In genomic region chr20:3767434-3768341, GRCh38 we compare ENCODE assay signal across 8 cellular contexts. TPM values are rescaled to one million over a fixed set of nuclear protein-coding genes. Genes with fewer than 3 reads are reported as not detected.
DNase-seq lines count a peak whose midpoint lies in the region; ATAC-seq lines count a peak whose summit lies in the region.

ADISSP (minus strand) TSS chr20:3767753; CDS start chr20:3760100, 7,653 bp downstream.

- peak within 1 kb of the TSS; percentile 85 for H3K9ac ChIP-seq in rectal smooth muscle tissue (ENCODE audit: low read length)

- H3K36me3 ChIP-seq in rectal smooth muscle tissue (ENCODE audit: control insufficient read depth, insufficient read depth, low read length) (no peaks in the 10 kb centered on the region), aorta (ENCODE audit: control insufficient read depth in 1 of 2, insufficient read depth in 2 of 2, low read length in 1 of 2) (no peaks in the 10 kb centered on the region)

- ATAC-seq in GM18508 (IDR thresholded peaks at IDR 0.05; ENCODE audit: insufficient read depth, unreplicated experiment) (peak; percentile 79), HG03025 (IDR thresholded peaks at IDR 0.05; ENCODE audit: low FRiP score, unreplicated experiment) (peak; percentile 83), aorta (ENCODE audit: low FRiP score) (peak; percentile 97)

- H3K4me3 ChIP-seq in rectal smooth muscle tissue (ENCODE audit: low read length) (peak within 1 kb of the TSS; percentile 82), aorta (ENCODE audit: low read length in 2 of 2) (peak within 1 kb of the TSS; percentile 22 to 52)

- DNase-seq in NCI-H2081 (lab: John Stamatoyannopoulos, UW) (peak; percentile 98), T1000 (lab: John Stamatoyannopoulos, UW) (peak; percentile 96), astrocyte of the hippocampus (ENCODE audit: low read depth, low spot score) (peak; percentile 100), hepatic stellate cell (ENCODE audit: low spot score) (peak; percentile 99), aorta (peak; percentile 100)

- peak within 1 kb of the TSS; percentile 96 for H3K27ac ChIP-seq in rectal smooth muscle tissue (ENCODE audit: low read depth, low read length)
- peak within 1 kb of the TSS; percentile 34 to 47 for H3K27ac ChIP-seq in aorta (ENCODE audit: low read depth in 1 of 2, low read length in 2 of 2)

- H3K27me3 ChIP-seq in rectal smooth muscle tissue (ENCODE audit: control insufficient read depth, insufficient read depth, low read length) (no peaks in the 10 kb centered on the region), aorta (ENCODE audit: control insufficient read depth in 1 of 2, insufficient read depth in 2 of 2, low read length in 1 of 2) (no peaks in the 10 kb centered on the region)

- H3K4me1 ChIP-seq in rectal smooth muscle tissue (ENCODE audit: control insufficient read depth, insufficient read depth, low read length) (peaks cover 6% of the 10 kb centered on the region), aorta (ENCODE audit: control insufficient read depth in 1 of 2, insufficient read depth in 2 of 2, low read length in 2 of 2) (no peaks in the 10 kb centered on the region)

- H3K9me3 ChIP-seq in aorta (ENCODE audit: control insufficient read depth, low read length), result no peaks in the 10 kb centered on the region

- intact Hi-C loops in aorta (cut with DNase I), result loop anchor here (5.0 kb wide), 2 partner anchors 80 to 90 kb away; no protein-coding TSS in a partner anchor

- WGBS in aorta, 2 donors, result 0% methylated on average over 53 to 80 of the region's 80 CpGs

RNA-seq across cellular contexts. Expression of gene ADISSP, which starts in this region (rescaled TPM):
- 10 to 100 TPM; 13.9 to 21.1 TPM for total RNA-seq in aorta
- polyA plus RNA-seq in aorta, result 10 to 100 TPM in 1 of 2 donors, 1 to 10 TPM in 1; 8.5 to 14.0 TPM

Comparison
In these comparisons a context has a peak if more than half of its experiments do, and no peak if none do; other contexts are left out.
1. Peak in every context shown above with its lines: DNase-seq, ATAC-seq, H3K4me3 ChIP-seq and H3K27ac ChIP-seq.